ENCODE assay signal across 29 cellular contexts in the genomic region with DNA sequence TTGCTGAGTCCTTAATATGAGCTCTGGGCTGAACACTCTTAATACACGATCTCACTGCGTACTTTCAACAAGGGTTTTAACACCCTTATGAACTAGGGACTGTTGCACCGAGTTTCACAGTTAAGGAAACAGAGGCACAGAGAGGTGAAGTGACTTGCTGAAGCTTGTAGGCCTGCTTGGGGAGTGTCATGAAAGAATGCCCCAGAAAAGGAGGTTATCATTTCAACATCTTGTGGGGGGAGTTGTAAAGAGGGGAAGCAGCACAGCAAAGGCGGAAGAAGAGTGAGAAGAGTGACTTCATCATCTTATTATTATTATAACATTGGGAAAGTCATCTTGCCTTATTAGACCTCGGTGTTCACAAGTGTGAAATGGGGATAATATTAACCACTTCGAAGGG. TPM values are rescaled to one million over a fixed set of nuclear protein-coding genes. Genes with fewer than 3 reads are reported as not detected.
DNase-seq lines count a peak whose midpoint lies in the region; ATAC-seq and TF ChIP-seq lines count a peak whose summit lies in the region.
"Had no signal": no experiment of that assay in that cellular context is flagged by ENCODE, and none has a peak within 500 bp of the region (broad histone marks: within the 10 kb centered on the region; RNA-seq: fewer than 3 reads in every experiment).

No MANE protein-coding gene starts in this region.

- POLR2A ChIA-PET in activated CD4-positive, alpha-beta T cell treated with anti-CD3 and anti-CD28 coated beads for 36 hours (lab: Charles Lee), result no interaction called here

- no peak for TF ChIP-seq CTCF in CD14-positive monocyte (IDR thresholded peaks at IDR 0.05)

- H3K36me3 Mint-ChIP-seq in activated CD4-positive, alpha-beta T cell treated with anti-CD3 and anti-CD28 coated beads for 36 hours (ENCODE audit: low read depth), result no peaks in the 10 kb centered on the region
- H3K36me3 Mint-ChIP-seq in CD14-positive monocyte, result no peaks in the 10 kb centered on the region
- peaks cover 19 to 28% (median 20%) of the 10 kb centered on the region in 3 donors for H3K36me3 Mint-ChIP-seq in immature natural killer cell
- H3K36me3 Mint-ChIP-seq: brain, WTC11 had no signal

- H3K27me3 Mint-ChIP-seq in activated CD4-positive, alpha-beta T cell treated with anti-CD3 and anti-CD28 coated beads for 36 hours, result peaks cover 29% of the 10 kb centered on the region
- peaks cover 0 to 6% (median 1%) of the 10 kb centered on the region in 3 donors for H3K27me3 Mint-ChIP-seq in CD14-positive monocyte (ENCODE audit: low read depth in 3 of 3)
- H3K27me3 Mint-ChIP-seq in immature natural killer cell (ENCODE audit: low read depth in 3 of 3), result peaks cover 14 to 19% (median 17%) of the 10 kb centered on the region in 3 donors

- no peak for ATAC-seq in activated CD4-positive, alpha-beta T cell treated with anti-CD3 and anti-CD28 coated beads for 36 hours
- no peak for ATAC-seq in GM18868 (IDR thresholded peaks at IDR 0.05; ENCODE audit: unreplicated experiment)
- ATAC-seq: A549, GM23338, heart right ventricle, left cardiac atrium, WTC11 had no signal

- DNase-seq in activated CD4-positive, alpha-beta T cell treated with anti-CD3 and anti-CD28 coated beads for 36 hours, result no peak
- DNase-seq in activated CD4-positive, alpha-beta T cell treated with anti-CD3 and anti-CD28 coated beads, Interleukin-2, amount 50 U/mL, for 1 hour, result no peak
- no peak for DNase-seq in CD14-positive monocyte (ENCODE audit: low spot score)
- DNase-seq in NOMO-1 treated with dmso at 0.1 percent for 144 hours (lab: John Stamatoyannopoulos, UW; ENCODE audit: unreplicated experiment), result peak; percentile 22
- peak; percentile 35 to 47 (median 41) for DNase-seq in immature natural killer cell
- DNase-seq in NCI-H2029 treated with DMSO at 0.1 percent for 48 hours (lab: John Stamatoyannopoulos, UW), result no peak
- no peak for DNase-seq in NCI-H748 treated with DMSO at 0.1 percent for 48 hours (lab: John Stamatoyannopoulos, UW)
- DNase-seq: activated effector memory CD4-positive, alpha-beta T cell treated with anti-CD3 and anti-CD28 coated beads, Interleukin-2, amount 50 U/mL, for 16 hours; COR-L47; DMS79; effector CD8-positive, alpha-beta T cell; foreskin fibroblast; GF-D8; heart right ventricle; KG1; left cardiac atrium; mammary epithelial cell; MV-4-11; NCI-H146; NCI-H510A; T1000; upper lobe of left lung had no signal

- peaks cover 13% of the 10 kb centered on the region for H3K4me1 Mint-ChIP-seq in activated CD4-positive, alpha-beta T cell treated with anti-CD3 and anti-CD28 coated beads for 36 hours
- peaks cover 63% of the 10 kb centered on the region for H3K4me1 Mint-ChIP-seq in CD14-positive monocyte
- H3K4me1 Mint-ChIP-seq in immature natural killer cell, result peaks cover 74 to 76% of the 10 kb centered on the region in 2 donors
- H3K4me1 Mint-ChIP-seq: brain, GM23338, WTC11 had no signal

- intact Hi-C loops in activated CD4-positive, alpha-beta T cell treated with anti-CD3 and anti-CD28 coated beads for 36 hours (cut with DNase I, micrococcal nuclease), result no loop called here
- intact Hi-C loops in CD14-positive monocyte (cut with micrococcal nuclease), result no loop called here

- H3K27ac Mint-ChIP-seq in activated CD4-positive, alpha-beta T cell treated with anti-CD3 and anti-CD28 coated beads for 36 hours, result no peak overlapping the region
- H3K27ac Mint-ChIP-seq in CD14-positive monocyte (peak overlapping the region; percentile 55 to 96 (median 85)), immature natural killer cell (peak overlapping the region; percentile 94 to 99 (median 98))
- H3K27ac Mint-ChIP-seq: brain, GM23338, WTC11 had no signal

- peak overlapping the region; percentile 70 for H3K4me3 Mint-ChIP-seq in activated CD4-positive, alpha-beta T cell treated with anti-CD3 and anti-CD28 coated beads for 36 hours
- H3K4me3 Mint-ChIP-seq in CD14-positive monocyte (peak overlapping the region in 1 of 2 donors; percentile 13), immature natural killer cell (peak overlapping the region; percentile 99 to 100 (median 99))
- H3K4me3 Mint-ChIP-seq: brain, GM23338, WTC11 had no signal

- CTCF ChIA-PET in activated CD4-positive, alpha-beta T cell treated with anti-CD3 and anti-CD28 coated beads for 36 hours (lab: Charles Lee), result interaction anchor here (0.5 kb wide), 1 partner anchor 17 kb away, joined by 4 read pairs; no protein-coding TSS in a partner anchor

- H3K9me3 Mint-ChIP-seq in activated CD4-positive, alpha-beta T cell treated with anti-CD3 and anti-CD28 coated beads for 36 hours (ENCODE audit: low read depth), result no peaks in the 10 kb centered on the region
- peaks cover 0 to 3% (median 0%) of the 10 kb centered on the region in 7 donors for H3K9me3 Mint-ChIP-seq in CD14-positive monocyte
- peaks cover 0 to 1% (median 0%) of the 10 kb centered on the region in 6 donors for H3K9me3 Mint-ChIP-seq in immature natural killer cell
- H3K9me3 Mint-ChIP-seq: brain, GM23338, WTC11 had no signal

RNA-seq across cellular contexts. Expression of a gene that starts 2.1 kb away (rescaled TPM):
- total RNA-seq in activated CD4-positive, alpha-beta T cell treated with anti-CD3 and anti-CD28 coated beads for 36 hours, result 100 to 1,000 TPM; 290 to 311 TPM
- polyA plus RNA-seq in CD14-positive monocyte, result 10 to 100 TPM; 40.6 to 41.7 TPM
- polyA plus RNA-seq in immature natural killer cell, result 1,000 to 10,000 TPM in 1 of 3 donors, 100 to 1,000 TPM in 2; 748 to 1,008 (median 970) TPM
- total RNA-seq: chondrocyte, GM23338, mammary epithelial cell had no signal
- polyA plus RNA-seq: A549, GM23338, mammary epithelial cell had no signal

RNA-seq across cellular contexts. Expression of a gene that starts 15.8 kb away (rescaled TPM):
- total RNA-seq in activated CD4-positive, alpha-beta T cell treated with anti-CD3 and anti-CD28 coated beads for 36 hours, result 100 to 1,000 TPM; 287 to 296 TPM
- polyA plus RNA-seq in CD14-positive monocyte (100 to 1,000 TPM; 161 to 190 TPM), immature natural killer cell (100 to 1,000 TPM; 120 to 149 (median 128) TPM)
- total RNA-seq: chondrocyte, GM23338, mammary epithelial cell, prostate gland had no signal
- polyA plus RNA-seq: A549, GM23338, mammary epithelial cell had no signal

RNA-seq across cellular contexts. Expression of a gene that starts 41.6 kb away (rescaled TPM):
- total RNA-seq in activated CD4-positive, alpha-beta T cell treated with anti-CD3 and anti-CD28 coated beads for 36 hours, result not detected
- polyA plus RNA-seq in CD14-positive monocyte (not detected), immature natural killer cell (under 1 TPM in 1 of 3 donors, not detected in 2; 0.24 TPM)
- total RNA-seq: chondrocyte, GM23338, mammary epithelial cell, WTC11 had no signal
- polyA plus RNA-seq: A549, GM23338, mammary epithelial cell had no signal

Comparison
In these comparisons a context has a peak if more than half of its experiments do, and no peak if none do; other contexts are left out.
1. DNase-seq: peak in NOMO-1 treated with dmso at 0.1 percent for 144 hours (single experiment) and immature natural killer cell (3 of 3); none in activated CD4-positive, alpha-beta T cell treated with anti-CD3 and anti-CD28 coated beads for 36 hours (single experiment), activated CD4-positive, alpha-beta T cell treated with anti-CD3 and anti-CD28 coated beads, Interleukin-2, amount 50 U/mL, for 1 hour (single experiment), CD14-positive monocyte (single experiment), NCI-H2029 treated with DMSO at 0.1 percent for 48 hours (single experiment) and NCI-H748 treated with DMSO at 0.1 percent for 48 hours (single experiment).
2. RNA of a gene that starts 2.1 kb away (polyA plus RNA-seq): 748 to 1,008 TPM in immature natural killer cell; 40.6 to 41.7 TPM in CD14-positive monocyte; every median in the first group is over 10 times any median in the second.